Comparison of ENCODE assay signal across 8 cellular contexts in the genomic region with DNA sequence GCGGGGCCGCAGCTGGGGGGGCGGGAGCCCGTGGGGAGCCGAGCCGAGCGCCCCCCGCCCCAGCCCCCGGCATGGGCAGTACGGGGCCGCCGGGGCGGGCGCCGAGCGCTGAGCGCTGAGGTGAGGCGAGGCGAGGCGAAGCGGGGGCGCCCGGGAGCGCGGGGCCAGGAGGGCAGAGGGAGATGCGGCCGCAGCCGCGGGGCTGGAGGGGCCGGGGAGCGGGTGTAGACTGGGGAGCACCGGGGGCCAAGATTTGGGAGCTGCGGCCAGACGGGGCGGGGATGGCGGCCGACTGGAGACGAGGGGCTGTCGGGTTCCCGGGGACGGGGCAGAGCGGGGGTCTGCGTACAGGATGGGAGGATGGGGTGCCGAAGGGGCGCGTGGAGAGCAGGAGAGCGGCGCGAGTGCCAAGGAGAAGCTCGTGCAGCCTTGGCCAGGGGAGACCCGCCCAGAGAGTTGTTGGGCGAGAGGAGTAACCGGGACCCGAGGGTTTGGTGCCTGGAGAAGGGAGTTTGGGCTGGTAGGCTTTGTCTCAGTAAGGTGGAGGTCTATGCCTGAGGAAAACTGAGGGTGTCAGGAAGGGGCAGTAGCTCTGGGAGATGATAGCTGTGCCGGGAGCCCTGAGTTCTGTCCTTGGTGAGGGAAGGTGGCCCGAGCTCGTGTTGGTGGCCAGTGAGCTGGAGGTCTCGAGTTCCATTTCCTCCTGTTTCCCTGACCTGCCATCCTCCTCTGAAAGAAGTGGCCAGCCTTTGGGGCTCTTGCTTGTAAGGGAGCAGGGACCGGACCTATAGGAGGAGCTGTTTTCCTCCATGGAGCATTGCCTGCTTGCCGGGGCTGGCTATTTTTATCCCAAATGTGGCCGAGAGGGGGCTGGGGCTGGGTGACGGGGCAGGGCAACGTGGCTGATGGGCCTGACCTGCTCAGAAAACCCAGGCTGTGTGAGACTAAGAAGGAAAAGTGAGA. TPM values are rescaled to one million over a fixed set of nuclear protein-coding genes. Genes with fewer than 3 reads are reported as not detected.
DNase-seq lines count a peak whose midpoint lies in the region; ATAC-seq and TF ChIP-seq lines count a peak whose summit lies in the region.

No MANE protein-coding gene starts in this region.

- H3K4me3 ChIP-seq in choroid plexus epithelial cell (ENCODE audit: low read depth, low read length) (peak overlapping the region; percentile 76), skeletal muscle tissue (ENCODE audit: low read length in 3 of 3) (peak overlapping the region; percentile 65 to 79 (median 72))

- H3K4me1 ChIP-seq in skeletal muscle tissue (ENCODE audit: control insufficient read depth in 3 of 3, insufficient read depth in 3 of 3, low read length in 3 of 3) = peaks cover 29 to 33% (median 31%) of the 10 kb centered on the region in 3 donors

- TF ChIP-seq CTCF in choroid plexus epithelial cell (conservative IDR thresholded peaks at IDR 0.05; ENCODE audit: low read depth, low read length) = peak; percentile 72

- no peaks in the 10 kb centered on the region for H3K36me3 ChIP-seq in skeletal muscle tissue (ENCODE audit: control insufficient read depth in 3 of 3, insufficient read depth in 3 of 3, low read length in 3 of 3)

- ATAC-seq in SK-N-SH treated with all-trans-retinoic acid at 6 μM for 48 hours (peak; percentile 79), GM19035 (IDR thresholded peaks at IDR 0.05; ENCODE audit: unreplicated experiment) (no peak), GM19397 (IDR thresholded peaks at IDR 0.05; ENCODE audit: unreplicated experiment) (no peak)

- peak overlapping the region; percentile 80 for H3K27ac ChIP-seq in skeletal muscle tissue (ENCODE audit: low read depth, low read length)

- H3K9ac ChIP-seq in skeletal muscle tissue (ENCODE audit: low read depth in 1 of 3, low read length in 3 of 3) = peak overlapping the region; percentile 69 to 80 (median 73)

- H3K9me3 ChIP-seq in skeletal muscle tissue (ENCODE audit: control insufficient read depth in 3 of 3, low read length in 3 of 3) = no peaks in the 10 kb centered on the region

- H3K27me3 ChIP-seq in skeletal muscle tissue (ENCODE audit: control insufficient read depth in 3 of 3, insufficient read depth in 3 of 3, low read length in 3 of 3) = peaks cover 13 to 57% (median 49%) of the 10 kb centered on the region in 3 donors

- DNase-seq in EL = peak; percentile 90
- peak; percentile 59 for DNase-seq in HS-5 (ENCODE audit: low read depth)
- DNase-seq in choroid plexus epithelial cell (ENCODE audit: low read depth) = peak; percentile 86
- DNase-seq in islet precursor cell = peak; percentile 95

TF ChIP-seq in SK-N-SH treated with all-trans-retinoic acid at 6 μM for 48 hours, 23 proteins besides CTCF, POLR2A, EP300 and RAD21:
- TF ChIP-seq RARB (CRISPR knock-in tag; IDR thresholded peaks at IDR 0.05) (no peak), TOX (CRISPR knock-in tag; IDR thresholded peaks at IDR 0.05; ENCODE audit: borderline replicate concordance) (no peak), ZC3H10 (CRISPR knock-in tag; IDR thresholded peaks at IDR 0.05) (no peak), ZNF565 (CRISPR knock-in tag; conservative IDR thresholded peaks at IDR 0.05; ENCODE audit: low read depth) (no peak), ZFP30 (CRISPR knock-in tag; IDR thresholded peaks at IDR 0.05) (no peak), OSR1 (CRISPR knock-in tag; IDR thresholded peaks at IDR 0.05) (no peak), ISL1 (CRISPR knock-in tag; IDR thresholded peaks at IDR 0.05) (no peak), ZNF8 (CRISPR knock-in tag; IDR thresholded peaks at IDR 0.05) (no peak), PPARA (CRISPR knock-in tag; IDR thresholded peaks at IDR 0.05; ENCODE audit: borderline replicate concordance) (no peak), BACH2 (CRISPR knock-in tag; IDR thresholded peaks at IDR 0.05; ENCODE audit: borderline replicate concordance) (no peak)

RNA-seq across cellular contexts. Expression of a gene that starts 0.5 kb away (rescaled TPM):
- total RNA-seq in skeletal muscle tissue = 23.0 TPM

RNA-seq across cellular contexts. Expression of a gene that starts 5.0 kb away (rescaled TPM):
- total RNA-seq in skeletal muscle tissue = not detected

RNA-seq across cellular contexts. Expression of a gene that starts 53.4 kb away (rescaled TPM):
- 98.6 TPM for total RNA-seq in skeletal muscle tissue
